ENCODE assay signal across 7 cellular contexts in genomic region chr1:29099286-29099685, GRCh38.
"Had no signal": no experiment of that assay in that cellular context is flagged by ENCODE, and none has a peak within 500 bp of the region (broad histone marks: within the 10 kb centered on the region; RNA-seq: fewer than 3 reads in every experiment).

No MANE protein-coding gene starts in this region.

- H3K4me2 ChIP-seq: GM23338 had no signal

- ATAC-seq: GM23338, HCT116, HepG2 had no signal

- H3K9me3 ChIP-seq: HAP-1 had no signal

- H3K27ac Mint-ChIP-seq: GM23338 had no signal

- H3K4me1 Mint-ChIP-seq: IgD-negative memory B cell had no signal

- H3K9me3 Mint-ChIP-seq: GM23338, IgD-negative memory B cell had no signal

- DNase-seq: KBM-7 had no signal

- H2AFZ ChIP-seq: GM23338 had no signal

- H3K4me3 ChIP-seq: GM23338, HAP-1 had no signal

- H3K27ac ChIP-seq: HL-60 had no signal

- H3K4me3 Mint-ChIP-seq: GM23338, IgD-negative memory B cell had no signal

- H3K27me3 Mint-ChIP-seq: IgD-negative memory B cell had no signal
